32 cellular contexts compared by ENCODE assay signal in genomic region chr4:627751-628150, GRCh38. TPM values are rescaled to one million over a fixed set of nuclear protein-coding genes. Genes with fewer than 3 reads are reported as not detected.
"Had no signal": no experiment of that assay in that cellular context is flagged by ENCODE, and none has a peak within 500 bp of the region (broad histone marks: within the 10 kb centered on the region; RNA-seq: fewer than 3 reads in every experiment).

No MANE protein-coding gene starts in this region.

- H3K36me3 Mint-ChIP-seq: activated naive CD8-positive, alpha-beta T cell treated with anti-CD3 and anti-CD28 coated beads for 36 hours; natural killer cell treated with Interleukin-12 subunit alpha and Interleukin-12 subunit beta and Interleukin-15 and Interleukin-18, amount 100 ng/mL, for 72 hours; stimulated activated effector memory CD8-positive, alpha-beta T cell treated with anti-CD3 and anti-CD28 coated beads, Interleukin-12 subunit alpha, Interleukin-12 subunit beta, amount 100 ng/mL, for 72 hours; type B pancreatic cell had no signal

- ATAC-seq: left colon; mucosa of descending colon; natural killer cell treated with Interleukin-12 subunit alpha and Interleukin-12 subunit beta and Interleukin-15 and Interleukin-18, amount 100 ng/mL, for 72 hours; sciatic nerve; SK-N-SH treated with all-trans-retinoic acid at 6 μM for 48 hours; stimulated activated effector memory CD8-positive, alpha-beta T cell treated with anti-CD3 and anti-CD28 coated beads, Interleukin-12 subunit alpha, Interleukin-12 subunit beta, amount 100 ng/mL, for 72 hours; T-helper 17 cell; WTC11 had no signal

- H3K27me3 Mint-ChIP-seq: activated CD4-positive, alpha-beta memory T cell treated with anti-CD3 and anti-CD28 coated beads, Interleukin-2, amount 10 ng/mL, durations not matched to agents 7 days and 5 days; activated CD4-positive, alpha-beta T cell treated with anti-CD3 and anti-CD28 coated beads, Interleukin-2, amount 10 ng/mL, durations not matched to agents 7 days and 5 days; stimulated activated naive CD8-positive, alpha-beta T cell treated with anti-CD3 and anti-CD28 coated beads, Interleukin-15, Interleukin-2, amounts not matched to agents 100 ng/mL and 50 ng/mL, for 24 hours had no signal

- H3K4me3 Mint-ChIP-seq: activated CD4-positive, alpha-beta memory T cell treated with anti-CD3 and anti-CD28 coated beads, Interleukin-2, amount 10 ng/mL, durations not matched to agents 7 days and 5 days; activated CD4-positive, alpha-beta T cell treated with anti-CD3 and anti-CD28 coated beads, Interleukin-2, amount 10 ng/mL, durations not matched to agents 7 days and 5 days; activated naive CD8-positive, alpha-beta T cell treated with anti-CD3 and anti-CD28 coated beads for 36 hours; dendritic cell treated with granulocyte-macrophage colony-stimulating factor and Interleukin-4, amounts not matched to agents 40 ng/mL and 50 ng/mL, for 4 days; natural killer cell treated with Interleukin-12 subunit alpha and Interleukin-12 subunit beta and Interleukin-15 and Interleukin-18, amount 100 ng/mL, for 72 hours; stimulated activated effector memory CD8-positive, alpha-beta T cell treated with anti-CD3 and anti-CD28 coated beads, Interleukin-12 subunit alpha, Interleukin-12 subunit beta, amount 100 ng/mL, for 72 hours; stimulated activated naive CD8-positive, alpha-beta T cell treated with anti-CD3 and anti-CD28 coated beads, Interleukin-15, Interleukin-2, amounts not matched to agents 100 ng/mL and 50 ng/mL, for 24 hours; T-helper 17 cell; type B pancreatic cell; WTC11 had no signal

- DNase-seq: activated CD4-positive, alpha-beta memory T cell treated with anti-CD3 and anti-CD28 coated beads, Interleukin-2, amount 10 ng/mL, durations not matched to agents 7 days and 5 days; activated CD4-positive, alpha-beta T cell treated with anti-CD3 and anti-CD28 coated beads for 1 hour; activated CD4-positive, alpha-beta T cell treated with anti-CD3 and anti-CD28 coated beads, Interleukin-2, amount 10 ng/mL, durations not matched to agents 7 days and 5 days; activated naive CD4-positive, alpha-beta T cell treated with Interleukin-2 at 50 U/mL for 16 hours; activated naive CD8-positive, alpha-beta T cell treated with anti-CD3 and anti-CD28 coated beads for 36 hours; activated T-cell treated with anti-CD3 and anti-CD28 coated beads, Interleukin-2, amount 50 U/mL, for 48 hours; central memory CD4-positive, alpha-beta T cell; effector CD4-positive, alpha-beta T cell; esophagus squamous epithelium; foreskin melanocyte; lower lobe of right lung; mesendoderm; mucosa of descending colon; stimulated activated CD4-positive, alpha-beta T cell treated with anti-CD3 and anti-CD28 coated beads, Interleukin-4, amount 100 ng/mL, for 24 hours; T-helper 17 cell; T1000 had no signal

- H3K9me3 Mint-ChIP-seq: stimulated activated effector memory CD8-positive, alpha-beta T cell treated with anti-CD3 and anti-CD28 coated beads, Interleukin-12 subunit alpha, Interleukin-12 subunit beta, amount 100 ng/mL, for 72 hours; type B pancreatic cell had no signal

- H3K27ac Mint-ChIP-seq: activated CD4-positive, alpha-beta memory T cell treated with anti-CD3 and anti-CD28 coated beads, Interleukin-2, amount 10 ng/mL, durations not matched to agents 7 days and 5 days; activated CD4-positive, alpha-beta T cell treated with anti-CD3 and anti-CD28 coated beads, Interleukin-2, amount 10 ng/mL, durations not matched to agents 7 days and 5 days; activated naive CD8-positive, alpha-beta T cell treated with anti-CD3 and anti-CD28 coated beads for 36 hours; activated T-helper 2 cell treated with anti-CD3 and anti-CD28 coated beads, Interferon-gamma antibody, Interleukin-2, Interleukin-4, amounts not matched to agents 10 μg/mL and 5 μg/mL and 100 μg/mL, durations not matched to agents 14 hours and 24 hours and 36 hours; dendritic cell treated with granulocyte-macrophage colony-stimulating factor and Interleukin-4, amounts not matched to agents 40 ng/mL and 50 ng/mL, for 4 days; natural killer cell treated with Interleukin-12 subunit alpha and Interleukin-12 subunit beta and Interleukin-15 and Interleukin-18, amount 100 ng/mL, for 72 hours; stimulated activated effector memory CD8-positive, alpha-beta T cell treated with anti-CD3 and anti-CD28 coated beads, Interleukin-12 subunit alpha, Interleukin-12 subunit beta, amount 100 ng/mL, for 72 hours; stimulated activated naive CD8-positive, alpha-beta T cell treated with anti-CD3 and anti-CD28 coated beads, Interleukin-15, Interleukin-2, amounts not matched to agents 100 ng/mL and 50 ng/mL, for 24 hours; T-helper 17 cell; type B pancreatic cell; WTC11 had no signal

- H3K4me1 Mint-ChIP-seq: activated CD4-positive, alpha-beta memory T cell treated with anti-CD3 and anti-CD28 coated beads, Interleukin-2, amount 10 ng/mL, durations not matched to agents 7 days and 5 days; activated CD4-positive, alpha-beta T cell treated with anti-CD3 and anti-CD28 coated beads, Interleukin-2, amount 10 ng/mL, durations not matched to agents 7 days and 5 days; activated naive CD8-positive, alpha-beta T cell treated with anti-CD3 and anti-CD28 coated beads for 36 hours; stimulated activated effector memory CD8-positive, alpha-beta T cell treated with anti-CD3 and anti-CD28 coated beads, Interleukin-12 subunit alpha, Interleukin-12 subunit beta, amount 100 ng/mL, for 72 hours; T-helper 17 cell had no signal

RNA-seq across cellular contexts. Expression of gene PDE6B, which starts 2.4 kb away (rescaled TPM):
- total RNA-seq: osteoblast had no signal
- polyA plus RNA-seq: keratinocyte had no signal

RNA-seq across cellular contexts. Expression of gene TMEM271, which starts 51.7 kb away (rescaled TPM):
- total RNA-seq: activated CD4-positive, alpha-beta memory T cell treated with anti-CD3 and anti-CD28 coated beads, Interleukin-2, amount 10 ng/mL, durations not matched to agents 7 days and 5 days; activated CD4-positive, alpha-beta T cell treated with anti-CD3 and anti-CD28 coated beads, Interleukin-2, amount 10 ng/mL, durations not matched to agents 7 days and 5 days; activated naive CD8-positive, alpha-beta T cell treated with anti-CD3 and anti-CD28 coated beads for 36 hours; activated T-helper 2 cell treated with anti-CD3 and anti-CD28 coated beads, Interferon-gamma antibody, Interleukin-2, Interleukin-4, amounts not matched to agents 10 μg/mL and 5 μg/mL and 100 μg/mL, durations not matched to agents 14 hours and 24 hours and 36 hours; glomerular endothelial cell; hepatocyte; left colon; lower lobe of right lung; myocyte; natural killer cell treated with Interleukin-12 subunit alpha and Interleukin-12 subunit beta and Interleukin-15 and Interleukin-18, amount 100 ng/mL, for 72 hours; osteoblast; sciatic nerve; subcutaneous adipose tissue; T-helper 17 cell had no signal
- polyA plus RNA-seq: hepatocyte, keratinocyte had no signal
